In the genomic region with DNA sequence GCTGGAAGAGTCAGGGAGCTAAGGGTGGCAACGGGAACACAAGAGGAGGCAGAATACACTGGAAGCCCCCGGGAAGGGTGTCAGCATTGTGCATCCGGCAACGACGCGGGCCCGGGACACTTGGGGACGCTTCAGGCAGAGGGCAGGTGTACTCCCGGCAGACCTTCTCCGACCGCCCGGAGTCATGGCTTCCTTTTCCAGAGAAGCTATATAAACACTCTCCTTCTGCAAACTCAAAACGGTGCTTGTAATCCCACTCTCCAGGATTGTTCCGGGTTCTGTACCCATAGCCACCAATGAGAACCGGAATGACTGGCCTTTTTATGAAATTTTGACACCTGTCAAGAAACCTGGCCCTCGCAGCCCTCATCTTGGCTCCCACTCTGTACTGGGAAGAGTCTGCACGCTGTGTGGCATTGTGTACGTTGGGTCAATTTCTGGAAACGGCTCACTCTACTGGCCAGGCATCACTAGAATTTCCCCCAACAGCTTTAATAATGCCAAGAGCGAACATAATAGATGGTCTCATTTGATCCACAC, we compare ENCODE assay signal across 9 cellular contexts. TPM values are rescaled to one million over a fixed set of nuclear protein-coding genes. Genes with fewer than 3 reads are reported as not detected.
DNase-seq lines count a peak whose midpoint lies in the region; ATAC-seq, FAIRE-seq and TF ChIP-seq lines count a peak whose summit lies in the region.
"Had no signal": no experiment of that assay in that cellular context is flagged by ENCODE, and none has a peak within 500 bp of the region (broad histone marks: within the 10 kb centered on the region; RNA-seq: fewer than 3 reads in every experiment).

No MANE protein-coding gene starts in this region.

- H3K27me3 ChIP-seq in A673 (replicated peaks; ENCODE audit: insufficient read depth, low read depth, low read length, poor library complexity), result peaks cover 45% of the 10 kb centered on the region
- H3K27me3 ChIP-seq in bronchial epithelial cell (ENCODE audit: control insufficient read depth, insufficient read depth, low read length), result no peaks in the 10 kb centered on the region

- H3K27ac ChIP-seq in A673 (ENCODE audit: low read depth, low read length, poor library complexity, severe bottlenecking), result no peak overlapping the region
- no peak overlapping the region for H3K27ac ChIP-seq in mesodermal cell (ENCODE audit: low read depth, low read length, severe bottlenecking)

- H3K4me1 ChIP-seq in A673 (ENCODE audit: insufficient read depth, low read length, poor library complexity, severe bottlenecking) (peaks cover 5% of the 10 kb centered on the region), mesodermal cell (ENCODE audit: control insufficient read depth, insufficient read depth, low read length, poor library complexity, severe bottlenecking) (peaks cover 5% of the 10 kb centered on the region)

- POLR2A ChIA-PET in A673 (lab: Charles Lee; ENCODE audit: low non-redundant PET), result interaction anchor here (0.9 kb wide), 1 partner anchor 254 kb away, joined by 3 read pairs; no protein-coding TSS in a partner anchor

- intact Hi-C loops in A673 (cut with micrococcal nuclease; ENCODE audit: unreplicated experiment), result no loop called here

- FAIRE-seq in bronchial epithelial cell (lab: Jason Lieb, UNC), result no peak
- FAIRE-seq: GM18507 had no signal

- H3K9me3 ChIP-seq in A673 (ENCODE audit: low read depth, low read length, poor library complexity, severe bottlenecking) (peaks cover 13% of the 10 kb centered on the region), mesodermal cell (ENCODE audit: control insufficient read depth, low read length) (peaks cover 17% of the 10 kb centered on the region)

- peak; percentile 18 for ATAC-seq in HG02759 (IDR thresholded peaks at IDR 0.05; ENCODE audit: unreplicated experiment)
- ATAC-seq in HG03039 (IDR thresholded peaks at IDR 0.05; ENCODE audit: unreplicated experiment), result no peak

- H3K36me3 ChIP-seq in A673 (ENCODE audit: insufficient read depth, low read length, poor library complexity, severe bottlenecking) (no peaks in the 10 kb centered on the region), bronchial epithelial cell (ENCODE audit: control insufficient read depth, insufficient read depth, low read length) (no peaks in the 10 kb centered on the region), mesodermal cell (ENCODE audit: control insufficient read depth, insufficient read depth, low read length) (no peaks in the 10 kb centered on the region)

- 21 to 24% methylated on average over 18 to 19 of the region's 20 CpGs for WGBS in mesodermal cell (ENCODE audit: insufficient coverage in 2 of 2), 2 experiments

- in situ Hi-C loops in GM13977 (cut with MboI; ENCODE audit: low pct_unique_long_range_greater_than_20kb, low sequenced_read_pairs, unreplicated experiment), result no loop called here

- CTCF ChIA-PET in A673 (lab: Charles Lee), result no interaction called here

- H3K4me3 ChIP-seq in A673 (ENCODE audit: low read depth, low read length, poor library complexity, severe bottlenecking), result peak overlapping the region; percentile 66
- peak overlapping the region; percentile 83 for H3K4me3 ChIP-seq in bronchial epithelial cell (ENCODE audit: low read depth, low read length)
- peak overlapping the region; percentile 64 for H3K4me3 ChIP-seq in mesodermal cell (ENCODE audit: extremely low read depth, insufficient read depth, low read length, poor library complexity, severe bottlenecking)

- BruUV-seq in A673 (replicated peaks; lab: Mats Ljungman, UMichigan), result no TSS peak

- DNase-seq in A673 (ENCODE audit: low spot score), result no peak
- DNase-seq in bronchial epithelial cell (ENCODE audit: low read depth), result peak; percentile 47
- DNase-seq in hepatic stellate cell (ENCODE audit: low spot score), result no peak
- no peak for DNase-seq in NCI-H1092 treated with DMSO at 0.1 percent for 48 hours (lab: John Stamatoyannopoulos, UW)
- DNase-seq in GM13977 (ENCODE audit: low spot score), result no peak

- no peak for TF ChIP-seq CTCF in A673 (conservative IDR thresholded peaks at IDR 0.05; ENCODE audit: low read depth, low read length)
- TF ChIP-seq CTCF in bronchial epithelial cell (IDR thresholded peaks at IDR 0.05; ENCODE audit: insufficient read depth, low read length, severe bottlenecking), result no peak
- TF ChIP-seq CTCF in GM13977 (IDR thresholded peaks at IDR 0.05; ENCODE audit: extremely low read depth, insufficient read depth, missing control alignments), result no peak

RNA-seq across cellular contexts. Expression of a gene that starts 0.5 kb away (rescaled TPM):
- total RNA-seq in A673 (2021) (0.60 and 0.87 TPM in 2 replicates), bronchial epithelial cell (43.2 and 47.4 TPM in 2 replicates)
- 13.5 TPM for polyA plus RNA-seq in mesodermal cell (2013, experiment 1 of 2)
- polyA plus RNA-seq in mesodermal cell (2013, experiment 2 of 2), result 13.4 TPM

RNA-seq across cellular contexts. Expression of a gene that starts 24.8 kb away (rescaled TPM):
- total RNA-seq in A673 (2021) (24.3 and 26.0 TPM in 2 replicates), bronchial epithelial cell (17.1 and 21.5 TPM in 2 replicates)
- polyA plus RNA-seq in mesodermal cell (2013, experiment 1 of 2), result 14.9 TPM
- 14.8 TPM for polyA plus RNA-seq in mesodermal cell (2013, experiment 2 of 2)

RNA-seq across cellular contexts. Expression of a gene that starts 53.9 kb away (rescaled TPM):
- total RNA-seq in A673 (2021) (not detected in 2 replicates), bronchial epithelial cell (0.26 TPM in 2 replicates)
- polyA plus RNA-seq in mesodermal cell (2013, experiment 1 of 2), result not detected
- polyA plus RNA-seq in mesodermal cell (2013, experiment 2 of 2), result not detected

Comparison
In these comparisons a context has a peak if more than half of its experiments do, and no peak if none do; other contexts are left out.
1. RNA of a gene that starts 0.5 kb away (total RNA-seq): 43.2 to 47.4 TPM in bronchial epithelial cell; 0.60 to 0.87 TPM in A673; every median in the first group is over 10 times any median in the second.
2. Peak in every context shown above with its lines, with median percentiles within 50 percentile points of each other: H3K4me3 ChIP-seq.